ENCODE assay signal across 7 cellular contexts in genomic region chr9:79471577-79472543, GRCh38.
DNase-seq lines count a peak whose midpoint lies in the region; ATAC-seq and TF ChIP-seq lines count a peak whose summit lies in the region.

No MANE protein-coding gene starts in this region.

- H3K4me1 ChIP-seq in right lobe of liver: no peaks in the 10 kb centered on the region

- no peaks in the 10 kb centered on the region for H3K9me3 ChIP-seq in right lobe of liver

- ATAC-seq in right lobe of liver: peak; percentile 71 to 82 (median 72)
- ATAC-seq in HG03342 (IDR thresholded peaks at IDR 0.05; ENCODE audit: unreplicated experiment): no peak

- H3K27ac ChIP-seq in brain microvascular endothelial cell (no peak overlapping the region), right lobe of liver (no peak overlapping the region)

- TF ChIP-seq CTCF in GM10266 (IDR thresholded peaks at IDR 0.05; ENCODE audit: control insufficient read depth, insufficient read depth, low read depth, missing control alignments): peak; percentile 12
- no peak for TF ChIP-seq CTCF in NB4 (IDR thresholded peaks at IDR 0.05; ENCODE audit: low read depth, low read length)
- TF ChIP-seq CTCF in brain microvascular endothelial cell (IDR thresholded peaks at IDR 0.05; ENCODE audit: low read depth, low read length, missing control alignments): peak; percentile 63
- peak in 3 of 4 donors; percentile 39 to 48 (median 39) for TF ChIP-seq CTCF in right lobe of liver (IDR thresholded peaks at IDR 0.05)

- intact Hi-C loops in right lobe of liver (cut with DNase I): no loop called here

- no peak for DNase-seq in GM10266 (ENCODE audit: extremely low spot score)
- DNase-seq in NB4 (ENCODE audit: low read depth): peak; percentile 30
- peak; percentile 40 for DNase-seq in brain microvascular endothelial cell
- peak in 2 of 3 donors; percentile 49 to 60 for DNase-seq in right lobe of liver
- no peak for DNase-seq in 8988T
- DNase-seq in central memory CD4-positive, alpha-beta T cell: no peak

- no peak for TF ChIP-seq POLR2A in NB4 (IDR thresholded peaks at IDR 0.05; ENCODE audit: extremely low read depth, insufficient read length)
- no peak for TF ChIP-seq POLR2A in right lobe of liver (IDR thresholded peaks at IDR 0.05)

- H3K27me3 ChIP-seq in brain microvascular endothelial cell (replicated peaks) (no peaks in the 10 kb centered on the region), right lobe of liver (no peaks in the 10 kb centered on the region)

- H3K4me3 ChIP-seq in NB4 (ENCODE audit: low read depth, low read length) (no peak overlapping the region), brain microvascular endothelial cell (ENCODE audit: low read depth, low read length) (no peak overlapping the region), right lobe of liver (no peak overlapping the region)

- in situ Hi-C loops in brain microvascular endothelial cell (cut with HindIII; ENCODE audit: low pct_ligation_motif_present, low sequenced_read_pairs): no loop called here

- H3K36me3 ChIP-seq in brain microvascular endothelial cell (replicated peaks): no peaks in the 10 kb centered on the region
- H3K36me3 ChIP-seq in right lobe of liver: no peaks in the 10 kb centered on the region

- 91% methylated on average over 2 of the region's 2 CpGs for WGBS in right lobe of liver (ENCODE audit: insufficient coverage, low coverage, low lambda C conversion rate, missing lambda C conversion rate)

Comparison
In these comparisons a context has a peak if more than half of its experiments do, and no peak if none do; other contexts are left out.
1. DNase-seq: peak in NB4 (single experiment), brain microvascular endothelial cell (single experiment) and right lobe of liver (2 of 3); none in GM10266 (single experiment), 8988T (single experiment) and central memory CD4-positive, alpha-beta T cell (single experiment).